In genomic region chr11:127986073-127986472, GRCh38 we compare ENCODE assay signal across 8 cellular contexts.
"Had no signal": no experiment of that assay in that cellular context is flagged by ENCODE, and none has a peak within 500 bp of the region (broad histone marks: within the 10 kb centered on the region; RNA-seq: fewer than 3 reads in every experiment).

No MANE protein-coding gene starts in this region.

- ATAC-seq: GM23338, HCT116, HepG2 had no signal

- H3K9me3 ChIP-seq: HAP-1 had no signal

- H3K4me1 ChIP-seq: HAP-1 had no signal

- H3K4me2 ChIP-seq: GM23338 had no signal

- H3K27ac ChIP-seq: HL-60 had no signal

- H3K4me3 ChIP-seq: GM23338, HAP-1 had no signal

- H3K36me3 ChIP-seq: HAP-1 had no signal

- DNase-seq: H7, HFFc6, KBM-7 had no signal

- H2AFZ ChIP-seq: GM23338 had no signal
